In the genomic region with DNA sequence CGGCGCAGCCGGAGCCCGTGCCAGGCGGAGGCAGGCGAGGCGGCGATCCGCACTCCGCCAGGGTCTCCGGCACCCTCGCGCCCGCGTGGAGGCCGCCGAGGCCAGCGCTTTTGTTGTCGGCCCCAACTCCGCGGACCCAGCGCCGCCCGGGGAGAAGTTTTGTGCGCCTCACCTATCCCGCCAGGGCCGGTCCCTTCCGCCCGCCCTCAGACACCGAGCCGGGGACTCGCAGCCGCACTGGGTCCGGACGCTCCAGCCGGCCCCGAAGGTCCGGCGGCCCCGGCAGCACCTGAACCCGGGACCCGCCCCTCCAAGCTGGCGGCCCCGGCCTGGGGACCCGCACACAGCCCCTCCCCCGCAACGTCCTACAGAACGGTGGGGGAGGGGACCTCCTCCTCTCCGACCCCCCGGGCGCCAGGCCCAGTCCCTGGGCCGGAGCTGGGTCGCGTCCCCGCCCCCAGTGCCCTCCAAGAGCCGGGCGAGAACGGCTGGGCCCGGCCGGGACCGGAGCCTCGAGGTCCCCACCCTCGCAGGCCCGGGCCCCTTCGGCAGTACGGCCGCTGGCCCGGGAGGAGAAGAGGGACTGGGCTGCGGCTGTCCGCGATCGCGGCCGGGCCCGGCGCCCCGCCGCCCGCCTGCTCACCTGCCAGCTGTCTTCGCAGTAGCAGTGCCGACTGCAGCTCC, we compare ENCODE assay signal across 1 cellular context.
A peak's percentile ranks its signal among the peaks of the same experiment; 100 is the strongest.
TF ChIP-seq lines count a peak whose summit lies in the region.

No MANE protein-coding gene starts in this region.

TF ChIP-seq in HepG2, 621 proteins besides CTCF, POLR2A, EP300 and RAD21 (continued from another document and continues in another):
- TF ChIP-seq, protein P1, sequence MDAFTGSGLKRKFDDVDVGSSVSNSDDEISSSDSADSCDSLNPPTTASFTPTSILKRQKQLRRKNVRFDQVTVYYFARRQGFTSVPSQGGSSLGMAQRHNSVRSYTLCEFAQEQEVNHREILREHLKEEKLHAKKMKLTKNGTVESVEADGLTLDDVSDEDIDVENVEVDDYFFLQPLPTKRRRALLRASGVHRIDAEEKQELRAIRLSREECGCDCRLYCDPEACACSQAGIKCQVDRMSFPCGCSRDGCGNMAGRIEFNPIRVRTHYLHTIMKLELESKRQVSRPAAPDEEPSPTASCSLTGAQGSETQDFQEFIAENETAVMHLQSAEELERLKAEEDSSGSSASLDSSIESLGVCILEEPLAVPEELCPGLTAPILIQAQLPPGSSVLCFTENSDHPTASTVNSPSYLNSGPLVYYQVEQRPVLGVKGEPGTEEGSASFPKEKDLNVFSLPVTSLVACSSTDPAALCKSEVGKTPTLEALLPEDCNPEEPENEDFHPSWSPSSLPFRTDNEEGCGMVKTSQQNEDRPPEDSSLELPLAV (CRISPR knock-in tag; conservative IDR thresholded peaks at IDR 0.05; ENCODE audit: low read depth), result no peak
- TF ChIP-seq, protein P2, sequence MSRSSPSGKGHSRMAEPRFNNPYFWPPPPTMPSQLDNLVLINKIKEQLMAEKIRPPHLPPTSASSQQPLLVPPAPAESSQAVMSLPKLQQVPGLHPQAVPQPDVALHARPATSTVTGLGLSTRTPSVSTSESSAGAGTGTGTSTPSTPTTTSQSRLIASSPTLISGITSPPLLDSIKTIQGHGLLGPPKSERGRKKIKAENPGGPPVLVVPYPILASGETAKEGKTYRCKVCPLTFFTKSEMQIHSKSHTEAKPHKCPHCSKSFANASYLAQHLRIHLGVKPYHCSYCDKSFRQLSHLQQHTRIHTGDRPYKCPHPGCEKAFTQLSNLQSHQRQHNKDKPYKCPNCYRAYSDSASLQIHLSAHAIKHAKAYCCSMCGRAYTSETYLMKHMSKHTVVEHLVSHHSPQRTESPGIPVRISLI (CRISPR knock-in tag; IDR thresholded peaks at IDR 0.05; ENCODE audit: borderline replicate concordance), result no peak
- TF ChIP-seq, protein P3, sequence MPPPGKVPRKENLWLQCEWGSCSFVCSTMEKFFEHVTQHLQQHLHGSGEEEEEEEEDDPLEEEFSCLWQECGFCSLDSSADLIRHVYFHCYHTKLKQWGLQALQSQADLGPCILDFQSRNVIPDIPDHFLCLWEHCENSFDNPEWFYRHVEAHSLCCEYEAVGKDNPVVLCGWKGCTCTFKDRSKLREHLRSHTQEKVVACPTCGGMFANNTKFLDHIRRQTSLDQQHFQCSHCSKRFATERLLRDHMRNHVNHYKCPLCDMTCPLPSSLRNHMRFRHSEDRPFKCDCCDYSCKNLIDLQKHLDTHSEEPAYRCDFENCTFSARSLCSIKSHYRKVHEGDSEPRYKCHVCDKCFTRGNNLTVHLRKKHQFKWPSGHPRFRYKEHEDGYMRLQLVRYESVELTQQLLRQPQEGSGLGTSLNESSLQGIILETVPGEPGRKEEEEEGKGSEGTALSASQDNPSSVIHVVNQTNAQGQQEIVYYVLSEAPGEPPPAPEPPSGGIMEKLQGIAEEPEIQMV (CRISPR knock-in tag; IDR thresholded peaks at IDR 0.05; ENCODE audit: low read depth), result no peak
- TF ChIP-seq ZMAT3 (CRISPR knock-in tag; conservative IDR thresholded peaks at IDR 0.05), result no peak
- TF ChIP-seq ZNF670 (CRISPR knock-in tag; IDR thresholded peaks at IDR 0.05; ENCODE audit: borderline replicate concordance), result no peak
- TF ChIP-seq, protein P4, sequence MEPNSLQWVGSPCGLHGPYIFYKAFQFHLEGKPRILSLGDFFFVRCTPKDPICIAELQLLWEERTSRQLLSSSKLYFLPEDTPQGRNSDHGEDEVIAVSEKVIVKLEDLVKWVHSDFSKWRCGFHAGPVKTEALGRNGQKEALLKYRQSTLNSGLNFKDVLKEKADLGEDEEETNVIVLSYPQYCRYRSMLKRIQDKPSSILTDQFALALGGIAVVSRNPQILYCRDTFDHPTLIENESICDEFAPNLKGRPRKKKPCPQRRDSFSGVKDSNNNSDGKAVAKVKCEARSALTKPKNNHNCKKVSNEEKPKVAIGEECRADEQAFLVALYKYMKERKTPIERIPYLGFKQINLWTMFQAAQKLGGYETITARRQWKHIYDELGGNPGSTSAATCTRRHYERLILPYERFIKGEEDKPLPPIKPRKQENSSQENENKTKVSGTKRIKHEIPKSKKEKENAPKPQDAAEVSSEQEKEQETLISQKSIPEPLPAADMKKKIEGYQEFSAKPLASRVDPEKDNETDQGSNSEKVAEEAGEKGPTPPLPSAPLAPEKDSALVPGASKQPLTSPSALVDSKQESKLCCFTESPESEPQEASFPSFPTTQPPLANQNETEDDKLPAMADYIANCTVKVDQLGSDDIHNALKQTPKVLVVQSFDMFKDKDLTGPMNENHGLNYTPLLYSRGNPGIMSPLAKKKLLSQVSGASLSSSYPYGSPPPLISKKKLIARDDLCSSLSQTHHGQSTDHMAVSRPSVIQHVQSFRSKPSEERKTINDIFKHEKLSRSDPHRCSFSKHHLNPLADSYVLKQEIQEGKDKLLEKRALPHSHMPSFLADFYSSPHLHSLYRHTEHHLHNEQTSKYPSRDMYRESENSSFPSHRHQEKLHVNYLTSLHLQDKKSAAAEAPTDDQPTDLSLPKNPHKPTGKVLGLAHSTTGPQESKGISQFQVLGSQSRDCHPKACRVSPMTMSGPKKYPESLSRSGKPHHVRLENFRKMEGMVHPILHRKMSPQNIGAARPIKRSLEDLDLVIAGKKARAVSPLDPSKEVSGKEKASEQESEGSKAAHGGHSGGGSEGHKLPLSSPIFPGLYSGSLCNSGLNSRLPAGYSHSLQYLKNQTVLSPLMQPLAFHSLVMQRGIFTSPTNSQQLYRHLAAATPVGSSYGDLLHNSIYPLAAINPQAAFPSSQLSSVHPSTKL (CRISPR knock-in tag; IDR thresholded peaks at IDR 0.05), result no peak
- no peak for TF ChIP-seq ZNF816 (CRISPR knock-in tag; IDR thresholded peaks at IDR 0.05; ENCODE audit: borderline replicate concordance)
- TF ChIP-seq PHF8 (CRISPR knock-in tag; IDR thresholded peaks at IDR 0.05), result peak; percentile 42; the same call in 1 of the 2 replicates
- no peak for TF ChIP-seq ZFP90 (CRISPR knock-in tag; IDR thresholded peaks at IDR 0.05; ENCODE audit: borderline replicate concordance)
- no peak for TF ChIP-seq SRSF4 (IDR thresholded peaks at IDR 0.05; ENCODE audit: low read depth, low read length, poor library complexity, severe bottlenecking)
- no peak for TF ChIP-seq REXO4 (CRISPR knock-in tag; IDR thresholded peaks at IDR 0.05; ENCODE audit: borderline replicate concordance)
- TF ChIP-seq NFE2L1 (CRISPR knock-in tag; IDR thresholded peaks at IDR 0.05; ENCODE audit: borderline replicate concordance), result no peak
- TF ChIP-seq TP53 (CRISPR knock-in tag; conservative IDR thresholded peaks at IDR 0.05), result no peak
- TF ChIP-seq TFDP2 (CRISPR knock-in tag; IDR thresholded peaks at IDR 0.05), result no peak
- TF ChIP-seq TEAD3 (CRISPR knock-in tag; optimal IDR thresholded peaks at IDR 0.05; ENCODE audit: borderline replicate concordance), result no peak
- no peak for TF ChIP-seq ZNF503 (CRISPR knock-in tag; IDR thresholded peaks at IDR 0.05)
- no peak for TF ChIP-seq ZNF282 (IDR thresholded peaks at IDR 0.05; ENCODE audit: partially characterized antibody)
- TF ChIP-seq FOXO1 (CRISPR knock-in tag; IDR thresholded peaks at IDR 0.05), result no peak
- no peak for TF ChIP-seq GZF1 (CRISPR knock-in tag; IDR thresholded peaks at IDR 0.05)
- TF ChIP-seq U2AF2 (IDR thresholded peaks at IDR 0.05; ENCODE audit: low read depth, low read length), result no peak
- TF ChIP-seq ZNF564 (CRISPR knock-in tag; IDR thresholded peaks at IDR 0.05), result peak; percentile 44; the same call in 1 of the 2 replicates
- TF ChIP-seq, protein P5, sequence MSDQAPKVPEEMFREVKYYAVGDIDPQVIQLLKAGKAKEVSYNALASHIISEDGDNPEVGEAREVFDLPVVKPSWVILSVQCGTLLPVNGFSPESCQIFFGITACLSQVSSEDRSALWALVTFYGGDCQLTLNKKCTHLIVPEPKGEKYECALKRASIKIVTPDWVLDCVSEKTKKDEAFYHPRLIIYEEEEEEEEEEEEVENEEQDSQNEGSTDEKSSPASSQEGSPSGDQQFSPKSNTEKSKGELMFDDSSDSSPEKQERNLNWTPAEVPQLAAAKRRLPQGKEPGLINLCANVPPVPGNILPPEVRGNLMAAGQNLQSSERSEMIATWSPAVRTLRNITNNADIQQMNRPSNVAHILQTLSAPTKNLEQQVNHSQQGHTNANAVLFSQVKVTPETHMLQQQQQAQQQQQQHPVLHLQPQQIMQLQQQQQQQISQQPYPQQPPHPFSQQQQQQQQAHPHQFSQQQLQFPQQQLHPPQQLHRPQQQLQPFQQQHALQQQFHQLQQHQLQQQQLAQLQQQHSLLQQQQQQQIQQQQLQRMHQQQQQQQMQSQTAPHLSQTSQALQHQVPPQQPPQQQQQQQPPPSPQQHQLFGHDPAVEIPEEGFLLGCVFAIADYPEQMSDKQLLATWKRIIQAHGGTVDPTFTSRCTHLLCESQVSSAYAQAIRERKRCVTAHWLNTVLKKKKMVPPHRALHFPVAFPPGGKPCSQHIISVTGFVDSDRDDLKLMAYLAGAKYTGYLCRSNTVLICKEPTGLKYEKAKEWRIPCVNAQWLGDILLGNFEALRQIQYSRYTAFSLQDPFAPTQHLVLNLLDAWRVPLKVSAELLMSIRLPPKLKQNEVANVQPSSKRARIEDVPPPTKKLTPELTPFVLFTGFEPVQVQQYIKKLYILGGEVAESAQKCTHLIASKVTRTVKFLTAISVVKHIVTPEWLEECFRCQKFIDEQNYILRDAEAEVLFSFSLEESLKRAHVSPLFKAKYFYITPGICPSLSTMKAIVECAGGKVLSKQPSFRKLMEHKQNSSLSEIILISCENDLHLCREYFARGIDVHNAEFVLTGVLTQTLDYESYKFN (CRISPR knock-in tag; conservative IDR thresholded peaks at IDR 0.05), result no peak
- no peak for TF ChIP-seq ZBTB14 (CRISPR knock-in tag; IDR thresholded peaks at IDR 0.05)
- TF ChIP-seq NR1H2 (CRISPR knock-in tag; IDR thresholded peaks at IDR 0.05; ENCODE audit: borderline replicate concordance, low read depth), result 0 out of 2 replicates have a peak, but pooled peaks have one; percentile 4
- TF ChIP-seq ZNF724P (CRISPR knock-in tag; IDR thresholded peaks at IDR 0.05; ENCODE audit: borderline replicate concordance), result no peak
- TF ChIP-seq LCORL (IDR thresholded peaks at IDR 0.05), result no peak
- no peak for TF ChIP-seq LCORL (CRISPR knock-in tag; IDR thresholded peaks at IDR 0.05)
- TF ChIP-seq MXI1 (IDR thresholded peaks at IDR 0.05; ENCODE audit: borderline replicate concordance, low read depth, low read length), result 0 out of 3 replicates have a peak, but pooled peaks have one; percentile 0
- no peak for TF ChIP-seq MEF2D (CRISPR knock-in tag; IDR thresholded peaks at IDR 0.05)
- TF ChIP-seq ZNF572 (CRISPR knock-in tag; IDR thresholded peaks at IDR 0.05), result no peak
- peak; percentile 88; the same call in 1 of the 2 replicates for TF ChIP-seq ZNF773 (CRISPR knock-in tag; IDR thresholded peaks at IDR 0.05; ENCODE audit: borderline replicate concordance)
- no peak for TF ChIP-seq SNAI1 (CRISPR knock-in tag; IDR thresholded peaks at IDR 0.05; ENCODE audit: borderline replicate concordance)
- TF ChIP-seq ZNF558 (CRISPR knock-in tag; IDR thresholded peaks at IDR 0.05; ENCODE audit: borderline replicate concordance), result no peak
- no peak for TF ChIP-seq JUNB (CRISPR knock-in tag; IDR thresholded peaks at IDR 0.05; ENCODE audit: borderline replicate concordance)
- TF ChIP-seq, protein P6, sequence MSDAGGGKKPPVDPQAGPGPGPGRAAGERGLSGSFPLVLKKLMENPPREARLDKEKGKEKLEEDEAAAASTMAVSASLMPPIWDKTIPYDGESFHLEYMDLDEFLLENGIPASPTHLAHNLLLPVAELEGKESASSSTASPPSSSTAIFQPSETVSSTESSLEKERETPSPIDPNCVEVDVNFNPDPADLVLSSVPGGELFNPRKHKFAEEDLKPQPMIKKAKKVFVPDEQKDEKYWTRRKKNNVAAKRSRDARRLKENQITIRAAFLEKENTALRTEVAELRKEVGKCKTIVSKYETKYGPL (CRISPR knock-in tag; IDR thresholded peaks at IDR 0.05), result no peak; the same call in 1 of the 2 replicates
- TF ChIP-seq, protein P7, sequence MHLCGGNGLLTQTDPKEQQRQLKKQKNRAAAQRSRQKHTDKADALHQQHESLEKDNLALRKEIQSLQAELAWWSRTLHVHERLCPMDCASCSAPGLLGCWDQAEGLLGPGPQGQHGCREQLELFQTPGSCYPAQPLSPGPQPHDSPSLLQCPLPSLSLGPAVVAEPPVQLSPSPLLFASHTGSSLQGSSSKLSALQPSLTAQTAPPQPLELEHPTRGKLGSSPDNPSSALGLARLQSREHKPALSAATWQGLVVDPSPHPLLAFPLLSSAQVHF (CRISPR knock-in tag; IDR thresholded peaks at IDR 0.05), result no peak
- TF ChIP-seq CAMTA2 (CRISPR knock-in tag; IDR thresholded peaks at IDR 0.05; ENCODE audit: borderline replicate concordance), result no peak; the same call in 1 of the 2 replicates
